ENCODE assay signal across 24 cellular contexts in the genomic region with DNA sequence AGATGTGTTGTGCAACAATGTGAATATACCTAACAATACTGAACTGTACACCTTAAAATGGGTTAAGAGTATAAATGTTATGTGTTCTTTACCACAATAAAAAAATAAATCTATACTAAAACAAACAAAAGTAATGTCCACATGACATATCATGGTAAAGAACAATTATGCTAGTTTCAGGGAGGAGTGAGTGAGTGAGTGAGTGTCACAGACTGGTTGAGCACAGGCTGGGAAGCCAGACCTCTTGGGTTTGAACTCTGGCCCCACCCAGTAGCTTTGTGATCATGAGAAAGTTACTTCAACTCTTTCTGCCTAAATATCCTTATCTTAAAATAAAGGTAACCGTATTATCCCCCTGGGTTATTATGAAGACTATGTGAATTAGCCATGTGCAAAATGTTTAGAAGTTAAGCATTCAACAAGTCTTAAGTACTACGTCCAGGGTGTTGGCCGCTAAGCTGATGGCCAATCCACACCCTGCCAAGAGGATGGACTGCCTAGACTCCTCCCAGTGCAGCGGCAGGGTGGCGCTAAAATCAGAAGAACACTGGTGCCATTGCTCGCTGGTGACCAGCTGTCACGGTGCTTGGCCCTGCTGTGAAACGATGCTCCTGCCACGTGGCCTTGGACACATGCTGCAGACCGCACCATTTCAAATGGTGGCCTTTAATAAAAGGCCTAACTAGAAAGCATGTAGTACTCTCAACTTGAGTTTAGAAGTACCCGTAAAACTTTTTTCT.
"Had no signal": no experiment of that assay in that cellular context is flagged by ENCODE, and none has a peak within 500 bp of the region (broad histone marks: within the 10 kb centered on the region; RNA-seq: fewer than 3 reads in every experiment).

No MANE protein-coding gene starts in this region.

- H3K27ac Mint-ChIP-seq: activated CD4-positive, alpha-beta memory T cell treated with anti-CD3 and anti-CD28 coated beads for 36 hours; activated CD4-positive, alpha-beta T cell treated with anti-CD3 and anti-CD28 coated beads, Interleukin-2, amount 10 ng/mL, durations not matched to agents 24 days and 14 days; activated naive CD4-positive, alpha-beta T cell treated with anti-CD3 and anti-CD28 coated beads, Interleukin-2, amount 50 U/mL, for 72 hours; activated naive CD8-positive, alpha-beta T cell treated with anti-CD3 and anti-CD28 coated beads, Interleukin-2, amount 50 U/mL, for 24 hours; T-helper 17 cell had no signal

- ATAC-seq: activated naive CD4-positive, alpha-beta T cell treated with anti-CD3 and anti-CD28 coated beads, Interleukin-2, amount 50 U/mL, for 72 hours; activated naive CD8-positive, alpha-beta T cell treated with anti-CD3 and anti-CD28 coated beads, Interleukin-2, amount 50 U/mL, for 24 hours; activated T-cell treated with anti-CD3 and anti-CD28 coated beads, Interleukin-2, amount 50 U/mL, for 4 hours; PC-3; T-helper 17 cell; WTC11 had no signal

- H3K27me3 Mint-ChIP-seq: activated CD4-positive, alpha-beta memory T cell treated with anti-CD3 and anti-CD28 coated beads for 36 hours; activated naive CD8-positive, alpha-beta T cell treated with anti-CD3 and anti-CD28 coated beads, Interleukin-2, amount 50 U/mL, for 24 hours; brain had no signal

- H3K4me3 Mint-ChIP-seq: activated CD4-positive, alpha-beta memory T cell treated with anti-CD3 and anti-CD28 coated beads for 36 hours; activated CD4-positive, alpha-beta T cell treated with anti-CD3 and anti-CD28 coated beads, Interleukin-2, amount 10 ng/mL, durations not matched to agents 24 days and 14 days; activated naive CD8-positive, alpha-beta T cell treated with anti-CD3 and anti-CD28 coated beads, Interleukin-2, amount 50 U/mL, for 24 hours; activated T-cell treated with anti-CD3 and anti-CD28 coated beads, Interleukin-2, amount 50 U/mL, for 4 hours; brain; T-helper 17 cell; WTC11 had no signal

- H3K9me3 Mint-ChIP-seq: activated CD4-positive, alpha-beta memory T cell treated with anti-CD3 and anti-CD28 coated beads for 36 hours; activated CD4-positive, alpha-beta T cell treated with anti-CD3 and anti-CD28 coated beads, Interleukin-2, amount 10 ng/mL, durations not matched to agents 24 days and 14 days; activated naive CD4-positive, alpha-beta T cell treated with anti-CD3 and anti-CD28 coated beads, Interleukin-2, amount 50 U/mL, for 72 hours; activated naive CD8-positive, alpha-beta T cell treated with anti-CD3 and anti-CD28 coated beads, Interleukin-2, amount 50 U/mL, for 24 hours; activated T-cell treated with anti-CD3 and anti-CD28 coated beads, Interleukin-2, amount 50 U/mL, for 4 hours; WTC11 had no signal

- DNase-seq: activated CD4-positive, alpha-beta memory T cell treated with anti-CD3 and anti-CD28 coated beads for 36 hours; activated CD4-positive, alpha-beta T cell treated with anti-CD3 and anti-CD28 coated beads for 1 hour; activated CD4-positive, alpha-beta T cell treated with anti-CD3 and anti-CD28 coated beads, Interleukin-2, amount 10 ng/mL, durations not matched to agents 24 days and 14 days; activated CD8-positive, alpha-beta memory T cell treated with anti-CD3 and anti-CD28 coated beads for 24 hours; activated effector memory CD4-positive, alpha-beta T cell treated with anti-CD3 and anti-CD28 coated beads, Interleukin-2, amount 50 U/mL, for 16 hours; activated naive CD4-positive, alpha-beta T cell treated with Interleukin-2 at 50 U/mL for 16 hours; activated naive CD8-positive, alpha-beta T cell treated with anti-CD3 and anti-CD28 coated beads, Interleukin-2, amount 50 U/mL, for 24 hours; activated T-cell treated with anti-CD3 and anti-CD28 coated beads, Interleukin-2, amount 50 U/mL, for 4 hours; amniotic stem cell; MM.1S; NCI-H1105 treated with DMSO at 0.1 percent for 48 hours; NCI-H1436 treated with DMSO at 0.1 percent for 48 hours; NCI-H187; NCI-H2081 treated with DMSO at 0.1 percent for 48 hours; NCI-H446; NCI-H524; PC-3; SHP77 treated with DMSO at 0.1 percent for 48 hours; T-helper 17 cell; T-helper 9 cell had no signal

- FAIRE-seq: astrocyte had no signal

- H3K36me3 Mint-ChIP-seq: activated CD4-positive, alpha-beta memory T cell treated with anti-CD3 and anti-CD28 coated beads for 36 hours; activated naive CD4-positive, alpha-beta T cell treated with anti-CD3 and anti-CD28 coated beads, Interleukin-2, amount 50 U/mL, for 72 hours; brain had no signal
